Comparison of ENCODE assay signal across 8 cellular contexts in the genomic region with DNA sequence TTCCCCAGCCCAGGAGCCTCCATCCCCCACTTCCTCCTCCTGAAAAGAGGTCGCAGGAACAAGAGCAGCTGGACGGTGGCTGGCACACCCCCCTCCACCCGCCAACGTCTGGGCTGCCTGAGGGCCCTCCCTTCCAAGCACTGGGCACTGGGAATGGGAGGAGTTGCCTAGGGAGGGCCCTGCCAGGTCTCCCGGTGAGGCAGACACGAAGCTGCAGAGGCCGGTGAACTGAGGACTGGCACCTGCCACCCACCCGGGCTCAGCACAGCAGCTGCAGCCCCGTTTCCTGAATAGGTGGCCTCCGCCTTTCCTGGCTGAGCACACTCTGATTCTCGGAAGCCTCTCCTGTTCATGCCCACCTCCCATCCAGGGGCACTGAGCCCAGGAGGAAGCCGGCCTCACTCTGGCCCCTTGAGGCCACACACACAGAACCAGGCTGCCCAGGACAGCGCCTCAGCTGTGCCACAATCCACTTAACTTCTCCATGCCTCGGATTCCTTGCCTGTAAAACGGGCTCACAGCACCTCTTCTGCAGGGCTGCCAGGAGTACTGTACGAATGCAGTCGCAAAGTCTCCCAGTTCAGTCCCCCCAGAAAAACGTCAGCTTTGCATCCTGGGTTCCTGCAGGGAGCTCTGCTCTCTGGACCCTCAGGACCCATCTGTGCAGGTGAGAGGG. TPM values are rescaled to one million over a fixed set of nuclear protein-coding genes. Genes with fewer than 3 reads are reported as not detected.
DNase-seq lines count a peak whose midpoint lies in the region; TF ChIP-seq lines count a peak whose summit lies in the region.

No MANE protein-coding gene starts in this region.

- TF ChIP-seq POLR2A in spleen (IDR thresholded peaks at IDR 0.05), result no peak

- no peaks in the 10 kb centered on the region for H3K9me3 Mint-ChIP-seq in activated CD4-positive, alpha-beta T cell treated with anti-CD3 and anti-CD28 coated beads, Interleukin-2, amount 10 ng/mL, durations not matched to agents 24 days and 14 days

- H3K4me1 ChIP-seq in spleen, result peaks cover 25 to 81% (median 57%) of the 10 kb centered on the region in 6 donors

- H3K27me3 Mint-ChIP-seq in activated CD4-positive, alpha-beta T cell treated with anti-CD3 and anti-CD28 coated beads, Interleukin-2, amount 10 ng/mL, durations not matched to agents 24 days and 14 days, result peaks cover 19% of the 10 kb centered on the region

- peak; percentile 67 for DNase-seq in activated CD4-positive, alpha-beta T cell treated with anti-CD3 and anti-CD28 coated beads, Interleukin-2, amount 10 ng/mL, durations not matched to agents 24 days and 14 days
- no peak for DNase-seq in activated CD4-positive, alpha-beta T cell treated with anti-CD3 and anti-CD28 coated beads, Interleukin-2, amount 50 U/mL, for 48 hours
- DNase-seq in UCSD-AML1 (lab: John Stamatoyannopoulos, UW; ENCODE audit: unreplicated experiment) (peak; percentile 66), hepatic stellate cell (ENCODE audit: low spot score) (peak; percentile 41), spleen (no peak), NCI-H146 treated with DMSO at 0.1 percent for 48 hours (lab: John Stamatoyannopoulos, UW; ENCODE audit: unreplicated experiment) (no peak), NCI-H146 (lab: John Stamatoyannopoulos, UW) (no peak), AML-193 (lab: John Stamatoyannopoulos, UW) (no peak)

- WGBS in spleen, 5 donors, result 8 to 21% (median 11%) methylated on average over 16 to 18 of the region's 18 CpGs

- peaks cover 11 to 98% (median 64%) of the 10 kb centered on the region in 7 donors for H3K27me3 ChIP-seq in spleen (replicated peaks in 1 of 7)

- TF ChIP-seq CTCF in spleen (IDR thresholded peaks at IDR 0.05 in 8 of 11, conservative IDR thresholded peaks at IDR 0.05 in 3 of 11), result no peak

- peak overlapping the region; percentile 37 to 77 (median 52) for H3K4me3 ChIP-seq in spleen

- H3K36me3 Mint-ChIP-seq in activated CD4-positive, alpha-beta T cell treated with anti-CD3 and anti-CD28 coated beads, Interleukin-2, amount 10 ng/mL, durations not matched to agents 24 days and 14 days (ENCODE audit: low read depth), result no peaks in the 10 kb centered on the region

- peaks cover 7% of the 10 kb centered on the region for H3K4me1 Mint-ChIP-seq in activated CD4-positive, alpha-beta T cell treated with anti-CD3 and anti-CD28 coated beads, Interleukin-2, amount 10 ng/mL, durations not matched to agents 24 days and 14 days

- peak overlapping the region in 6 of 8 donors; percentile 37 to 83 (median 80) for H3K27ac ChIP-seq in spleen

- H3K9me3 ChIP-seq in spleen, result no peaks in the 10 kb centered on the region

- H3K27ac Mint-ChIP-seq in activated CD4-positive, alpha-beta T cell treated with anti-CD3 and anti-CD28 coated beads, Interleukin-2, amount 10 ng/mL, durations not matched to agents 24 days and 14 days, result no peak overlapping the region

- peaks cover 0 to 12% (median 2%) of the 10 kb centered on the region in 6 donors for H3K36me3 ChIP-seq in spleen

- intact Hi-C loops in activated CD4-positive, alpha-beta T cell treated with anti-CD3 and anti-CD28 coated beads, Interleukin-2, amount 10 ng/mL, durations not matched to agents 24 days and 14 days (cut with micrococcal nuclease), result loop anchor here (5.0 to 10.0 kb wide), 3 partner anchors 83 to 197 kb away; partner anchors contain the start of genes LRRC26, PHPT1 and TMEM210
- intact Hi-C loops in spleen (cut with DNase I; ENCODE audit: low total_unique reads), result no loop called here

- peak overlapping the region; percentile 78 for H3K4me3 Mint-ChIP-seq in activated CD4-positive, alpha-beta T cell treated with anti-CD3 and anti-CD28 coated beads, Interleukin-2, amount 10 ng/mL, durations not matched to agents 24 days and 14 days

RNA-seq across cellular contexts. Expression of gene NPDC1, which starts 1.3 kb away (rescaled TPM):
- total RNA-seq in activated CD4-positive, alpha-beta T cell treated with anti-CD3 and anti-CD28 coated beads, Interleukin-2, amount 10 ng/mL, durations not matched to agents 24 days and 14 days, result 58.1 and 59.4 TPM in 2 replicates
- 100 to 1,000 TPM in 5 of 7 donors, 10 to 100 TPM in 2; 86.3 to 197 (median 111) TPM for total RNA-seq in spleen
- polyA plus RNA-seq in spleen, result 100 to 1,000 TPM; 104 to 358 (median 256) TPM

RNA-seq across cellular contexts. Expression of gene ENTPD2, which starts 9.2 kb away (rescaled TPM):
- 0.21 TPM in 1 of 2 replicates, not detected in the other for total RNA-seq in activated CD4-positive, alpha-beta T cell treated with anti-CD3 and anti-CD28 coated beads, Interleukin-2, amount 10 ng/mL, durations not matched to agents 24 days and 14 days
- under 1 TPM in 2 of 7 donors, not detected in 5; 0.32 to 0.40 TPM for total RNA-seq in spleen
- under 1 TPM in 2 of 3 donors, not detected in 1; 0.11 to 0.58 TPM for polyA plus RNA-seq in spleen

RNA-seq across cellular contexts. Expression of gene FUT7, which starts 12.8 kb away (rescaled TPM):
- 0.09 TPM in 1 of 2 replicates, not detected in the other for total RNA-seq in activated CD4-positive, alpha-beta T cell treated with anti-CD3 and anti-CD28 coated beads, Interleukin-2, amount 10 ng/mL, durations not matched to agents 24 days and 14 days
- total RNA-seq in spleen, result 10 to 100 TPM in 2 of 7 donors, 1 to 10 TPM in 5; 5.5 to 14.9 (median 6.7) TPM
- polyA plus RNA-seq in spleen, result 1 to 10 TPM; 4.0 to 6.9 (median 4.8) TPM

RNA-seq across cellular contexts. Expression of gene ABCA2, which starts 16.6 kb away (rescaled TPM):
- 25.0 and 25.9 TPM in 2 replicates for total RNA-seq in activated CD4-positive, alpha-beta T cell treated with anti-CD3 and anti-CD28 coated beads, Interleukin-2, amount 10 ng/mL, durations not matched to agents 24 days and 14 days
- 10 to 100 TPM; 36.3 to 97.5 (median 59.0) TPM for total RNA-seq in spleen
- polyA plus RNA-seq in spleen, result 10 to 100 TPM; 11.9 to 38.6 (median 19.6) TPM

RNA-seq across cellular contexts. Expression of gene SAPCD2, which starts 25.7 kb away (rescaled TPM):
- total RNA-seq in activated CD4-positive, alpha-beta T cell treated with anti-CD3 and anti-CD28 coated beads, Interleukin-2, amount 10 ng/mL, durations not matched to agents 24 days and 14 days, result 22.8 and 23.8 TPM in 2 replicates
- 1 to 10 TPM; 2.1 to 6.5 (median 3.0) TPM for total RNA-seq in spleen
- 1 to 10 TPM in 2 of 3 donors, under 1 TPM in 1; 0.76 to 2.5 (median 2.4) TPM for polyA plus RNA-seq in spleen

Comparison
In these comparisons a context has a peak if more than half of its experiments do, and no peak if none do; other contexts are left out.
1. DNase-seq: peak in activated CD4-positive, alpha-beta T cell treated with anti-CD3 and anti-CD28 coated beads, Interleukin-2, amount 10 ng/mL, durations not matched to agents 24 days and 14 days (single experiment), UCSD-AML1 (single experiment) and hepatic stellate cell (single experiment); none in activated CD4-positive, alpha-beta T cell treated with anti-CD3 and anti-CD28 coated beads, Interleukin-2, amount 50 U/mL, for 48 hours (0 of 2), spleen (single experiment), NCI-H146 treated with DMSO at 0.1 percent for 48 hours (single experiment), NCI-H146 (single experiment) and AML-193 (0 of 2).